In genomic region chr20:53652090-53652858, GRCh38 we compare ENCODE assay signal across 8 cellular contexts. TPM values are rescaled to one million over a fixed set of nuclear protein-coding genes. Genes with fewer than 3 reads are reported as not detected.
DNase-seq lines count a peak whose midpoint lies in the region; ATAC-seq, FAIRE-seq and TF ChIP-seq lines count a peak whose summit lies in the region.

No MANE protein-coding gene starts in this region.

- ATAC-seq in GM21825 (IDR thresholded peaks at IDR 0.05; ENCODE audit: unreplicated experiment) = peak; percentile 62
- peak; percentile 76 for ATAC-seq in GM12878

- no peaks in the 10 kb centered on the region for H3K9me3 Mint-ChIP-seq in neural progenitor cell

- peaks cover 10% of the 10 kb centered on the region for H3F3A ChIP-seq in neural progenitor cell (ENCODE audit: low read depth)

- DNase-seq in NCI-H1105 treated with DMSO at 0.1 percent for 48 hours (lab: John Stamatoyannopoulos, UW) = peak; percentile 18
- no peak for DNase-seq in NCI-H1105 (lab: John Stamatoyannopoulos, UW)
- DNase-seq in KBM-7 = peak; percentile 63
- DNase-seq in GM12878 (ENCODE audit: low read depth, low spot score) = peak; percentile 93
- no peak for DNase-seq in neural progenitor cell (ENCODE audit: low spot score)
- no peak for DNase-seq in H54 (ENCODE audit: insufficient read length, low spot score)
- DNase-seq in AG08396 (ENCODE audit: low spot score) = no peak

- peaks cover 39% of the 10 kb centered on the region for H3K4me1 ChIP-seq in GM12878 (ENCODE audit: control insufficient read depth, insufficient read depth, low read length)
- peaks cover 34% of the 10 kb centered on the region for H3K4me1 ChIP-seq in neural progenitor cell

- peaks cover 2% of the 10 kb centered on the region; the same call in 1 of the 2 replicates for H3K79me2 ChIP-seq in GM12878 (ENCODE audit: control insufficient read depth, insufficient read depth, low read length)
- H3K79me2 ChIP-seq in neural progenitor cell (ENCODE audit: low read depth) = no peaks in the 10 kb centered on the region

- H3K27me3 Mint-ChIP-seq in neural progenitor cell (ENCODE audit: insufficient read depth, low read depth) = no peaks in the 10 kb centered on the region

- H2AFZ ChIP-seq in GM12878 (ENCODE audit: control insufficient read depth, low read depth, low read length) (peak overlapping the region; percentile 20; the same call in 1 of the 2 replicates), neural progenitor cell (replicated peaks) (peak overlapping the region; percentile 44)

- POLR2A ChIA-PET in GM12878 (lab: Charles Lee) = interaction anchor here (0.6 to 3.0 kb wide), 13 partner anchors 9 to 274 kb away, joined by 3 to 14 read pairs (median 4); no protein-coding TSS in a partner anchor

- H3K4me2 ChIP-seq in GM12878 (ENCODE audit: control insufficient read depth, insufficient read depth) = peak overlapping the region; percentile 66
- no peak overlapping the region for H3K4me2 ChIP-seq in neural progenitor cell

- H4K20me1 ChIP-seq in GM12878 (ENCODE audit: control insufficient read depth, insufficient read depth) (no peaks in the 10 kb centered on the region), neural progenitor cell (ENCODE audit: low read depth) (no peaks in the 10 kb centered on the region)

- H3K4me3 Mint-ChIP-seq in neural progenitor cell = no peak overlapping the region

- BruUV-seq in GM12878 (replicated peaks; lab: Mats Ljungman, UMichigan) = TSS peak; percentile 98

- H3K36me3 ChIP-seq in GM12878 (ENCODE audit: control insufficient read depth in 2 of 2, insufficient read depth in 2 of 2, low read length in 1 of 2) (no peaks in the 10 kb centered on the region), neural progenitor cell (no peaks in the 10 kb centered on the region)

- H3K36me3 Mint-ChIP-seq in neural progenitor cell = no peaks in the 10 kb centered on the region

- CTCF ChIA-PET in GM12878 (lab: Yijun Ruan, JAX) = interaction anchor here (0.9 to 1.8 kb wide), 8 partner anchors 10 to 288 kb away, joined by 3 to 7 read pairs (median 4); no protein-coding TSS in a partner anchor

- RAD21 ChIA-PET in GM12878 (lab: Charles Lee; ENCODE audit: unreplicated experiment) = interaction anchor here (0.6 to 3.9 kb wide), 36 partner anchors 7 to 287 kb away, joined by 3 to 26 read pairs (median 4); partner anchors contain the start of gene ZNF217

- H3K9me3 ChIP-seq in GM12878 (replicated peaks; ENCODE audit: control insufficient read depth, insufficient read depth, low read length) (no peaks in the 10 kb centered on the region), neural progenitor cell (ENCODE audit: low read depth) (no peaks in the 10 kb centered on the region)

- TF ChIP-seq RAD21 in GM12878 (IDR thresholded peaks at IDR 0.05; ENCODE audit: insufficient read depth, low read depth, low read length) = peak; percentile 17; the same call in 1 of the 2 replicates

- H3K27me3 ChIP-seq in GM12878 (replicated peaks in 1 of 2; ENCODE audit: control insufficient read depth in 2 of 2, insufficient read depth in 2 of 2, low read length in 1 of 2) (no peaks in the 10 kb centered on the region), neural progenitor cell (no peaks in the 10 kb centered on the region)

- intact Hi-C loops in GM12878 (cut with micrococcal nuclease; ENCODE audit: unreplicated experiment) = loop anchor here (2.0 to 10.0 kb wide), 6 partner anchors 40 to 413 kb away; no protein-coding TSS in a partner anchor

- TF ChIP-seq POLR2A in GM12878 (IDR thresholded peaks at IDR 0.05; ENCODE audit: low read depth, low read length) = no peak
- no peak for TF ChIP-seq POLR2A in H54 (IDR thresholded peaks at IDR 0.05; ENCODE audit: low read depth, low read length)

- peak; percentile 94 for FAIRE-seq in GM12878 (lab: Jason Lieb, UNC)
- FAIRE-seq in H54 (lab: Jason Lieb, UNC) = no peak

- H3K4me1 Mint-ChIP-seq in neural progenitor cell = peaks cover 36% of the 10 kb centered on the region

- peak; percentile 68 to 72; a peak in 2 of 4 replicates for TF ChIP-seq EP300 in GM12878 (IDR thresholded peaks at IDR 0.05; ENCODE audit: borderline replicate concordance in 1 of 2, control insufficient read depth in 1 of 2, low read depth in 2 of 2, low read length in 2 of 2)

- SMC1A ChIA-PET in GM12878 (lab: Charles Lee; ENCODE audit: uncharacterized antibody, unreplicated experiment) = interaction anchor here (0.6 to 12.4 kb wide), 38 partner anchors 9 to 297 kb away, joined by 3 to 149 read pairs (median 6); no protein-coding TSS in a partner anchor

- under 1% methylated on average over 7 of the region's 7 CpGs for WGBS in GM12878 (ENCODE audit: insufficient coverage, insufficient replicate concordance, low lambda C conversion rate, missing lambda C conversion rate)

- H3K4me3 ChIP-seq in GM12878 (peak overlapping the region; percentile 30; the same call in 1 of the 2 replicates), neural progenitor cell (no peak overlapping the region)

- peak overlapping the region; percentile 73 for H3K9ac ChIP-seq in GM12878 (ENCODE audit: control insufficient read depth, insufficient read depth, low read length)
- H3K9ac ChIP-seq in neural progenitor cell = no peak overlapping the region

- H3K27ac ChIP-seq in GM12878 (ENCODE audit: control insufficient read depth, insufficient read depth) (peak overlapping the region; percentile 99), neural progenitor cell (peak overlapping the region; percentile 26)

- in situ Hi-C loops in KBM-7 (cut with MboI; ENCODE audit: low pct_unique_long_range_greater_than_20kb, low sequenced_read_pairs) (no loop called here), GM12878 (cut with MboI) (no loop called here)

- TF ChIP-seq CTCF in GM12878 (IDR thresholded peaks at IDR 0.05 in 2 of 3, conservative IDR thresholded peaks at IDR 0.05 in 1 of 3; ENCODE audit: control insufficient read depth in 2 of 3, extremely low read depth in 1 of 3, insufficient read depth in 1 of 3, low read depth in 3 of 3, low read length in 3 of 3) (no peak), neural progenitor cell (IDR thresholded peaks at IDR 0.05) (no peak)

- peak overlapping the region; percentile 88 for H3K27ac Mint-ChIP-seq in neural progenitor cell

TF ChIP-seq in GM12878, 131 proteins besides CTCF, POLR2A, EP300 and RAD21 (continues in another document):
- no peak for TF ChIP-seq ZBTB33 (IDR thresholded peaks at IDR 0.05)
- 0 out of 2 replicates have a peak, but pooled peaks have one; percentile 11 for TF ChIP-seq POLR2AphosphoS2 (IDR thresholded peaks at IDR 0.05; ENCODE audit: low read depth, low read length)
- peak; percentile 66 for TF ChIP-seq JUNB (IDR thresholded peaks at IDR 0.05)
- TF ChIP-seq TCF12 (IDR thresholded peaks at IDR 0.05; ENCODE audit: low read depth, low read length) = peak; percentile 54; the same call in 1 of the 2 replicates
- 0 out of 2 replicates have a peak, but pooled peaks have one; percentile 15 for TF ChIP-seq TCF7 (IDR thresholded peaks at IDR 0.05; ENCODE audit: borderline replicate concordance)
- TF ChIP-seq NR2F1 (conservative IDR thresholded peaks at IDR 0.05) = peak; percentile 66; the same call in 1 of the 2 replicates
- peak; percentile 53 to 99; a peak in 2 of 4 replicates for TF ChIP-seq ETV6 (conservative IDR thresholded peaks at IDR 0.05 in 1 of 2, IDR thresholded peaks at IDR 0.05 in 1 of 2; ENCODE audit: borderline replicate concordance in 1 of 2, low read depth in 1 of 2)
- TF ChIP-seq BRCA1 (IDR thresholded peaks at IDR 0.05; ENCODE audit: low read depth, low read length) = no peak
- no peak for TF ChIP-seq RB1 (IDR thresholded peaks at IDR 0.05; ENCODE audit: borderline replicate concordance)
- no peak for TF ChIP-seq YY1 (IDR thresholded peaks at IDR 0.05; ENCODE audit: low read depth, low read length)
- no peak for TF ChIP-seq ZSCAN29 (IDR thresholded peaks at IDR 0.05)
- 0 out of 2 replicates have a peak, but pooled peaks have one; percentile 47 for TF ChIP-seq IRF4 (IDR thresholded peaks at IDR 0.05; ENCODE audit: low read depth, low read length)
- peak; percentile 24; the same call in 1 of the 2 replicates for TF ChIP-seq PAX8 (IDR thresholded peaks at IDR 0.05)
- TF ChIP-seq FOS (IDR thresholded peaks at IDR 0.05; ENCODE audit: borderline replicate concordance, extremely low read depth, insufficient read length) = no peak

RNA-seq across cellular contexts. Expression of gene ZNF217, which starts 58.6 kb away (rescaled TPM):
- 213 and 215 TPM in 2 replicates for total RNA-seq in GM12878 (2013; cell fraction: nucleolus; rRNA removed)
- total RNA-seq in GM12878 (2014; rRNA removed) (40.8 and 45.6 TPM in 2 replicates), GM12878 (2014; rRNA removed; fragmentation: Illumina TruSeq; extraction: Trizol) (40.2 and 40.5 TPM in 2 replicates), GM12878 (2021) (76.6 and 81.3 TPM in 2 replicates), neural progenitor cell (ENCODE audit: low replicate concordance) (76.3 and 84.4 TPM in 2 replicates)
- polyA plus RNA-seq in GM12878 (2011; ENCODE audit: low read depth) = 20.6 TPM
- polyA plus RNA-seq in GM12878 (2011; rRNA removed) (48.1 and 54.3 TPM in 2 replicates), GM12878 (2014; fragmentation: Illumina TruSeq; extraction: Trizol) (54.8 and 62.7 TPM in 2 replicates), GM12878 (2014; fragmentation: Nextera tagmentation; extraction: Ambion mirVana) (10 to 100 TPM in 1 of 2 experiments, 1 to 10 TPM in 1; 8.5 to 12.4 TPM), GM12878 (2014; rRNA removed) (40.4 and 43.2 TPM in 2 replicates), GM12878 (2016; fragmentation: Nextera tagmentation; extraction: Ambion mirVana) (10 to 100 TPM; 14.0 to 16.9 TPM)
- 37.7 and 55.2 TPM in 2 replicates for polyA plus RNA-seq in GM12878 (2011; cell fraction: cytosol; rRNA removed)
- 47.8 and 55.7 TPM in 2 replicates for polyA plus RNA-seq in GM12878 (2011; cell fraction: nucleus; rRNA removed)
- polyA plus RNA-seq in GM12878 (2012) = 25.9 and 54.1 TPM in 2 replicates
- polyA minus RNA-seq in GM12878 (2011; rRNA and poly(A)+ RNA removed) = 87.0 and 96.8 TPM in 2 replicates
- polyA minus RNA-seq in GM12878 (2011; cell fraction: cytosol; rRNA and poly(A)+ RNA removed) = 42.6 and 44.9 TPM in 2 replicates
- polyA minus RNA-seq in GM12878 (2011; cell fraction: nucleus; rRNA and poly(A)+ RNA removed) = 40.7 and 55.8 TPM in 2 replicates

Comparison
In these comparisons a context has a peak if more than half of its experiments do, and no peak if none do; other contexts are left out.
1. DNase-seq: peak in NCI-H1105 treated with DMSO at 0.1 percent for 48 hours (single experiment), KBM-7 (single experiment) and GM12878 (single experiment); none in NCI-H1105 (single experiment), neural progenitor cell (single experiment), H54 (single experiment) and AG08396 (single experiment).